Comparison of ENCODE assay signal across 8 cellular contexts in the genomic region with DNA sequence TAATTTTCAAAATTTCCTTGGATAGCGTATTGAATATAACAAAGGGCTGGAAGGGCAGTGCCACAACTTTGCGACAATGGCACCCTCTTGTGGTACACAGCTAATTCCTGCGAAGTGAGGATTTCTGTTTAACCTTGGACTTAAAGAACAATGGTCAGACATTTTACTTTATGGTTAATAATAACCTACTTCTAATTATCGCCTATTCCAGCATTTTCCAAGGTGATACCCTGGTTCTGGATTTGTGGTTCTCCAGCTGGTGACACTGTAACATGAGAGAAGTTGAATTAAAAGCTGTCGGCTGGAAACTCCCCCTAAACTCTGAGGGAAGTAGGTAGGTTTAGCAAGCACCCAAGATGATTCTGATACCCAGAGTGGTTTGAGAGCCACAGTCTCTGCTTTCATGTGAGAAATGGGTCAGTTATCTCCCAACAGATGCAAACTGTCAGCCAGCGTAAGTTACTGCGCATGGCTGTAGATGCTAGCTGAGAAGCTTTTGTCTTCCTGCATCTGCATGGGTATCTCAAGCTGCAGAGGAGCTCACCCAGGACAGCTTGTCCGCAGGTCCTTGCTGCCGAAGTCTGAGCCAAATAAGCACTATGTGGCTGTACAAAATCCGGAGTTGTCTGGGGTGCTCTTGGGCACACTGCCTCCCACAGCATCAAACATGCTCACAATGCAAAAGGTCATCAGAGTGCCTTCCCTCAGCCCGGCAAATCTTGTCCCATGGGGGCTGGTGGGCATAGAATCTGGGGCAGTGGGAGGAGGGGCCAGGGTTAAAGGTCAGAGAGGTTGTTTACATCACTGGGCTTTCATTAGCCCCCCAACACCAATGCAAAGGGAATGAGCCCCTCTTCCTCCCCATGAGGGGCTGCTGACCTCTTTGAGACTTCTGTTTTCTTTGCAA. TPM values are rescaled to one million over a fixed set of nuclear protein-coding genes. Genes with fewer than 3 reads are reported as not detected.
DNase-seq lines count a peak whose midpoint lies in the region; ATAC-seq and TF ChIP-seq lines count a peak whose summit lies in the region.

No MANE protein-coding gene starts in this region.

- TF ChIP-seq CTCF in epithelial cell of proximal tubule (conservative IDR thresholded peaks at IDR 0.05; ENCODE audit: low read depth, low read length) (peak; percentile 90), upper lobe of right lung (IDR thresholded peaks at IDR 0.05) (peak; percentile 86)

- no peaks in the 10 kb centered on the region for H3K9me3 ChIP-seq in upper lobe of right lung

- H3K4me3 ChIP-seq in epithelial cell of proximal tubule (ENCODE audit: low read depth, low read length) (peak overlapping the region; percentile 6), upper lobe of right lung (no peak overlapping the region)

- H3K27me3 Mint-ChIP-seq in naive B cell = peaks cover 0 to 27% (median 11%) of the 10 kb centered on the region in 3 donors

- no peaks in the 10 kb centered on the region for H3K36me3 Mint-ChIP-seq in naive B cell

- no peak overlapping the region for H3K27ac ChIP-seq in upper lobe of right lung

- H3K27me3 ChIP-seq in upper lobe of right lung = no peaks in the 10 kb centered on the region

- ATAC-seq in naive B cell (ENCODE audit: low read depth in 2 of 2) = peak; percentile 53 to 70
- ATAC-seq in upper lobe of right lung = peak; percentile 88

- no peaks in the 10 kb centered on the region for H3K4me1 ChIP-seq in upper lobe of right lung

- DNase-seq in DMS53 treated with DMSO at 0.1 percent for 48 hours (lab: John Stamatoyannopoulos, UW; ENCODE audit: unreplicated experiment) (peak; percentile 50), HCEC 1CT (peak; percentile 64), NCI-H2227 (lab: John Stamatoyannopoulos, UW; ENCODE audit: unreplicated experiment) (peak; percentile 63), epithelial cell of proximal tubule (ENCODE audit: low read depth) (no peak), naive B cell (peak; percentile 52), upper lobe of right lung (no peak), putamen (ENCODE audit: low spot score) (no peak)
- DNase-seq in activated CD4-positive, alpha-beta T cell treated with anti-CD3 and anti-CD28 coated beads, Interleukin-2, amount 50 U/mL, for 4 hours = peak; percentile 42 to 47

- intact Hi-C loops in upper lobe of right lung (cut with DNase I) = loop anchor here (5.0 kb wide), 1 partner anchor 171 kb away; no protein-coding TSS in a partner anchor

- H3K36me3 ChIP-seq in upper lobe of right lung = no peaks in the 10 kb centered on the region

- no peaks in the 10 kb centered on the region for H3K9me3 Mint-ChIP-seq in naive B cell

- H3K4me3 Mint-ChIP-seq in naive B cell = peak overlapping the region in 1 of 8 donors; percentile 44

- peak overlapping the region in 1 of 6 donors; percentile 59 for H3K27ac Mint-ChIP-seq in naive B cell

- H3K4me1 Mint-ChIP-seq in naive B cell = peaks cover 3 to 5% (median 3%) of the 10 kb centered on the region in 3 donors

RNA-seq across cellular contexts. Expression of gene CHSY1, which starts 6.6 kb away (rescaled TPM):
- total RNA-seq in epithelial cell of proximal tubule = 14.4 and 19.2 TPM in 2 replicates
- polyA plus RNA-seq in naive B cell (ENCODE audit: low read depth in 6 of 6) = 1 to 10 TPM; 2.0 to 3.7 (median 2.5) TPM
- total RNA-seq in upper lobe of right lung = 40.6 TPM

RNA-seq across cellular contexts. Expression of gene SELENOS, which starts 18.8 kb away (rescaled TPM):
- 47.7 and 67.9 TPM in 2 replicates for total RNA-seq in epithelial cell of proximal tubule
- polyA plus RNA-seq in naive B cell (ENCODE audit: low read depth in 6 of 6) = 10 to 100 TPM; 25.7 to 49.7 (median 40.0) TPM
- total RNA-seq in upper lobe of right lung = 78.5 TPM

RNA-seq across cellular contexts. Expression of gene SNRPA1, which starts 36.6 kb away (rescaled TPM):
- total RNA-seq in epithelial cell of proximal tubule (62.4 and 97.7 TPM in 2 replicates), upper lobe of right lung (40.7 TPM)
- polyA plus RNA-seq in naive B cell (ENCODE audit: low read depth in 6 of 6) = 10 to 100 TPM; 60.4 to 74.7 (median 66.6) TPM

Comparison
In these comparisons a context has a peak if more than half of its experiments do, and no peak if none do; other contexts are left out.
1. DNase-seq: peak in DMS53 treated with DMSO at 0.1 percent for 48 hours (single experiment), HCEC 1CT (single experiment), NCI-H2227 (single experiment), activated CD4-positive, alpha-beta T cell treated with anti-CD3 and anti-CD28 coated beads, Interleukin-2, amount 50 U/mL, for 4 hours (2 of 2) and naive B cell (single experiment); none in epithelial cell of proximal tubule (single experiment), upper lobe of right lung (single experiment) and putamen (single experiment).